In genomic region chr11:90908074-90908473, GRCh38 we compare ENCODE assay signal across 29 cellular contexts.
A peak's percentile ranks its signal among the peaks of the same experiment; 100 is the strongest.
DNase-seq lines count a peak whose midpoint lies in the region; ATAC-seq, FAIRE-seq and TF ChIP-seq lines count a peak whose summit lies in the region.
"Had no signal": no experiment of that assay in that cellular context is flagged by ENCODE, and none has a peak within 500 bp of the region (broad histone marks: within the 10 kb centered on the region; RNA-seq: fewer than 3 reads in every experiment).

No MANE protein-coding gene starts in this region.

- H4K20me1 ChIP-seq in OCI-LY3 (ENCODE audit: insufficient read depth, low read length) (no peaks in the 10 kb centered on the region), neural cell (ENCODE audit: insufficient read depth) (no peaks in the 10 kb centered on the region)

- H3K27me3 Mint-ChIP-seq in chondrocyte (ENCODE audit: low read depth) = peaks cover 13% of the 10 kb centered on the region
- H3K27me3 Mint-ChIP-seq in effector memory CD8-positive, alpha-beta T cell = no peaks in the 10 kb centered on the region
- H3K27me3 Mint-ChIP-seq: activated CD4-positive, alpha-beta T cell treated with anti-CD3 and anti-CD28 coated beads, Interleukin-2, amount 10 ng/mL, durations not matched to agents 24 days and 14 days; activated naive CD8-positive, alpha-beta T cell treated with anti-CD3 and anti-CD28 coated beads, Interleukin-2, amount 10 ng/mL, durations not matched to agents 7 days and 5 days; activated T-cell treated with anti-CD3 and anti-CD28 coated beads, Interleukin-2, amount 50 U/mL, for 24 hours had no signal

- TF ChIP-seq EP300 in neural cell (conservative IDR thresholded peaks at IDR 0.05; ENCODE audit: poor library complexity, severe bottlenecking) (no peak), gastroesophageal sphincter (IDR thresholded peaks at IDR 0.05) (no peak)

- no peaks in the 10 kb centered on the region for H3K36me3 Mint-ChIP-seq in chondrocyte (ENCODE audit: low read depth)
- no peaks in the 10 kb centered on the region for H3K36me3 Mint-ChIP-seq in effector memory CD8-positive, alpha-beta T cell (ENCODE audit: insufficient read depth)
- H3K36me3 Mint-ChIP-seq: activated naive CD8-positive, alpha-beta T cell treated with anti-CD3 and anti-CD28 coated beads, Interleukin-2, amount 10 ng/mL, durations not matched to agents 7 days and 5 days; CD14-positive monocyte had no signal

- H3K9me3 ChIP-seq in OCI-LY3 (ENCODE audit: insufficient read depth, low read length) (no peaks in the 10 kb centered on the region), neural cell (ENCODE audit: low read length) (no peaks in the 10 kb centered on the region), gastroesophageal sphincter (no peaks in the 10 kb centered on the region)
- H3K9me3 ChIP-seq: testis had no signal

- H3K4me2 ChIP-seq in OCI-LY3 (ENCODE audit: low read length) = no peak overlapping the region
- no peak overlapping the region for H3K4me2 ChIP-seq in neural cell (ENCODE audit: low read length)

- TF ChIP-seq POLR2A in gastroesophageal sphincter (IDR thresholded peaks at IDR 0.05) = no peak

- H3K79me2 ChIP-seq in OCI-LY3 (ENCODE audit: low read length) (no peaks in the 10 kb centered on the region), neural cell (replicated peaks; ENCODE audit: insufficient read depth, low read length) (no peaks in the 10 kb centered on the region)

- H3K9me2 ChIP-seq in neural cell (ENCODE audit: insufficient read depth, low read length) = no peaks in the 10 kb centered on the region

- H3K4me3 Mint-ChIP-seq in chondrocyte (ENCODE audit: unreplicated experiment) = no peak overlapping the region
- H3K4me3 Mint-ChIP-seq in effector memory CD8-positive, alpha-beta T cell = no peak overlapping the region
- H3K4me3 Mint-ChIP-seq: activated CD4-positive, alpha-beta T cell treated with anti-CD3 and anti-CD28 coated beads, Interleukin-2, amount 10 ng/mL, durations not matched to agents 24 days and 14 days; activated naive CD8-positive, alpha-beta T cell treated with anti-CD3 and anti-CD28 coated beads, Interleukin-2, amount 10 ng/mL, durations not matched to agents 7 days and 5 days; activated T-cell treated with anti-CD3 and anti-CD28 coated beads, Interleukin-2, amount 50 U/mL, for 24 hours; CD14-positive monocyte had no signal

- no peak for TF ChIP-seq RAD21 in neural cell (conservative IDR thresholded peaks at IDR 0.05)

- no peak overlapping the region for H3K9ac ChIP-seq in OCI-LY3 (ENCODE audit: low read length)
- no peak overlapping the region for H3K9ac ChIP-seq in neural cell (ENCODE audit: low read length)
- H3K9ac ChIP-seq: GM23248 had no signal

- WGBS in gastroesophageal sphincter (ENCODE audit: low coverage in 1 of 2), 2 donors = 67 to 79% methylated on average over 3 of the region's 3 CpGs

- H3K27ac Mint-ChIP-seq in chondrocyte (ENCODE audit: unreplicated experiment) = no peak overlapping the region
- H3K27ac Mint-ChIP-seq in effector memory CD8-positive, alpha-beta T cell = no peak overlapping the region
- H3K27ac Mint-ChIP-seq: activated CD4-positive, alpha-beta T cell treated with anti-CD3 and anti-CD28 coated beads, Interleukin-2, amount 10 ng/mL, durations not matched to agents 24 days and 14 days; activated naive CD8-positive, alpha-beta T cell treated with anti-CD3 and anti-CD28 coated beads, Interleukin-2, amount 10 ng/mL, durations not matched to agents 7 days and 5 days; activated T-cell treated with anti-CD3 and anti-CD28 coated beads, Interleukin-2, amount 50 U/mL, for 24 hours; CD14-positive monocyte had no signal

- ATAC-seq in gastroesophageal sphincter (no peak), GM21360 (IDR thresholded peaks at IDR 0.05; ENCODE audit: unreplicated experiment) (no peak), HG03571 (IDR thresholded peaks at IDR 0.05; ENCODE audit: unreplicated experiment) (no peak)
- no peak for ATAC-seq in effector memory CD8-positive, alpha-beta T cell (replicated peaks)
- ATAC-seq: heart right ventricle; HepG2; left cardiac atrium; stimulated activated naive CD8-positive, alpha-beta T cell treated with anti-CD3 and anti-CD28 coated beads, Interleukin-15, Interleukin-2, amounts not matched to agents 100 U/mL and 50 U/mL, for 24 hours had no signal

- DNase-seq in D721Med (ENCODE audit: insufficient read length, low spot score) (no peak), chondrocyte (ENCODE audit: low spot score) (no peak)
- no peak for DNase-seq in effector memory CD8-positive, alpha-beta T cell
- DNase-seq: activated CD4-positive, alpha-beta T cell treated with anti-CD3 and anti-CD28 coated beads, Interleukin-2, amount 10 ng/mL, durations not matched to agents 24 days and 14 days; activated gamma-delta T cell; activated naive CD8-positive, alpha-beta T cell treated with anti-CD3 and anti-CD28 coated beads, Interleukin-2, amount 10 ng/mL, durations not matched to agents 7 days and 5 days; activated T-cell treated with anti-CD3 and anti-CD28 coated beads, Interleukin-2, amount 50 U/mL, for 24 hours; Calu3; erythroblast; GM23248; heart right ventricle; left cardiac atrium; NCI-H1092; NCI-H2029; NCI-H2227 treated with DMSO at 0.1 percent for 48 hours; NCI-H526 treated with DMSO at 0.1 percent for 48 hours; SHP77; stimulated activated naive CD8-positive, alpha-beta T cell treated with anti-CD3 and anti-CD28 coated beads, Interleukin-15, Interleukin-2, amounts not matched to agents 100 U/mL and 50 U/mL, for 24 hours; testis had no signal

- H3K9me3 Mint-ChIP-seq in chondrocyte (ENCODE audit: low read depth) = no peaks in the 10 kb centered on the region
- peaks cover 4 to 7% of the 10 kb centered on the region in 2 donors for H3K9me3 Mint-ChIP-seq in effector memory CD8-positive, alpha-beta T cell
- H3K9me3 Mint-ChIP-seq: activated CD4-positive, alpha-beta T cell treated with anti-CD3 and anti-CD28 coated beads, Interleukin-2, amount 10 ng/mL, durations not matched to agents 24 days and 14 days had no signal

- H3K4me1 Mint-ChIP-seq in chondrocyte (ENCODE audit: low read depth) = peaks cover 11% of the 10 kb centered on the region
- no peaks in the 10 kb centered on the region for H3K4me1 Mint-ChIP-seq in effector memory CD8-positive, alpha-beta T cell (ENCODE audit: low read depth in 2 of 2)
- H3K4me1 Mint-ChIP-seq: activated CD4-positive, alpha-beta T cell treated with anti-CD3 and anti-CD28 coated beads, Interleukin-2, amount 10 ng/mL, durations not matched to agents 24 days and 14 days; activated naive CD8-positive, alpha-beta T cell treated with anti-CD3 and anti-CD28 coated beads, Interleukin-2, amount 10 ng/mL, durations not matched to agents 7 days and 5 days; CD14-positive monocyte had no signal

- no peak for FAIRE-seq in D721Med (lab: Jason Lieb, UNC)
- FAIRE-seq: HepG2, urothelium cell line had no signal

- H3K27me3 ChIP-seq in OCI-LY3 (ENCODE audit: low read depth, low read length) (no peaks in the 10 kb centered on the region), neural cell (ENCODE audit: insufficient read depth, low read depth, low read length) (no peaks in the 10 kb centered on the region), gastroesophageal sphincter (no peaks in the 10 kb centered on the region)
- H3K27me3 ChIP-seq: heart right ventricle, neutrophil, testis had no signal

- H3F3A ChIP-seq in neural cell (ENCODE audit: insufficient read depth, low read length, poor library complexity, severe bottlenecking) = no peaks in the 10 kb centered on the region

- H3K27ac ChIP-seq in OCI-LY3 (ENCODE audit: low read length) (no peak overlapping the region), neural cell (ENCODE audit: low read length) (no peak overlapping the region), gastroesophageal sphincter (no peak overlapping the region)
- H3K27ac ChIP-seq: GM23248, heart right ventricle, HL-60, neutrophil, testis had no signal

- TF ChIP-seq CTCF in D721Med (IDR thresholded peaks at IDR 0.05; ENCODE audit: insufficient read depth, missing control alignments) (peak; percentile 18), OCI-LY3 (IDR thresholded peaks at IDR 0.05; ENCODE audit: low read depth, low read length) (peak; percentile 27), chondrocyte (IDR thresholded peaks at IDR 0.05) (peak; percentile 78), neural cell (IDR thresholded peaks at IDR 0.05; ENCODE audit: poor library complexity, severe bottlenecking) (peak; percentile 30), gastroesophageal sphincter (IDR thresholded peaks at IDR 0.05) (peak in 1 of 4 experiments; percentile 21)

- no peak overlapping the region for H2AFZ ChIP-seq in OCI-LY3 (ENCODE audit: low read depth, low read length)
- H2AFZ ChIP-seq in neural cell (ENCODE audit: low read depth, low read length) = no peak overlapping the region
- H2AFZ ChIP-seq: GM23248 had no signal

- H3K36me3 ChIP-seq in OCI-LY3 (replicated peaks; ENCODE audit: low read depth, low read length) (no peaks in the 10 kb centered on the region), neural cell (ENCODE audit: insufficient read depth, low read length) (no peaks in the 10 kb centered on the region), gastroesophageal sphincter (no peaks in the 10 kb centered on the region)
- H3K36me3 ChIP-seq: heart right ventricle, neutrophil had no signal

- H3K4me1 ChIP-seq in OCI-LY3 (ENCODE audit: low read length) = peaks cover 10% of the 10 kb centered on the region
- no peaks in the 10 kb centered on the region for H3K4me1 ChIP-seq in gastroesophageal sphincter
- H3K4me1 ChIP-seq: heart right ventricle, testis had no signal

- H3K4me3 ChIP-seq in OCI-LY3 (ENCODE audit: low read length) (no peak overlapping the region), neural cell (ENCODE audit: low read length) (no peak overlapping the region), gastroesophageal sphincter (no peak overlapping the region)
- H3K4me3 ChIP-seq: GM23248, heart right ventricle, testis had no signal

TF ChIP-seq in neural cell, 6 proteins besides CTCF, POLR2A, EP300 and RAD21 (continues in another document):
- no peak for TF ChIP-seq EZH2 (IDR thresholded peaks at IDR 0.05; ENCODE audit: borderline replicate concordance, insufficient read depth, low read length, poor library complexity, severe bottlenecking)
- no peak for TF ChIP-seq TAF1 (IDR thresholded peaks at IDR 0.05; ENCODE audit: low read depth)
